8 cellular contexts compared by ENCODE assay signal in the genomic region with DNA sequence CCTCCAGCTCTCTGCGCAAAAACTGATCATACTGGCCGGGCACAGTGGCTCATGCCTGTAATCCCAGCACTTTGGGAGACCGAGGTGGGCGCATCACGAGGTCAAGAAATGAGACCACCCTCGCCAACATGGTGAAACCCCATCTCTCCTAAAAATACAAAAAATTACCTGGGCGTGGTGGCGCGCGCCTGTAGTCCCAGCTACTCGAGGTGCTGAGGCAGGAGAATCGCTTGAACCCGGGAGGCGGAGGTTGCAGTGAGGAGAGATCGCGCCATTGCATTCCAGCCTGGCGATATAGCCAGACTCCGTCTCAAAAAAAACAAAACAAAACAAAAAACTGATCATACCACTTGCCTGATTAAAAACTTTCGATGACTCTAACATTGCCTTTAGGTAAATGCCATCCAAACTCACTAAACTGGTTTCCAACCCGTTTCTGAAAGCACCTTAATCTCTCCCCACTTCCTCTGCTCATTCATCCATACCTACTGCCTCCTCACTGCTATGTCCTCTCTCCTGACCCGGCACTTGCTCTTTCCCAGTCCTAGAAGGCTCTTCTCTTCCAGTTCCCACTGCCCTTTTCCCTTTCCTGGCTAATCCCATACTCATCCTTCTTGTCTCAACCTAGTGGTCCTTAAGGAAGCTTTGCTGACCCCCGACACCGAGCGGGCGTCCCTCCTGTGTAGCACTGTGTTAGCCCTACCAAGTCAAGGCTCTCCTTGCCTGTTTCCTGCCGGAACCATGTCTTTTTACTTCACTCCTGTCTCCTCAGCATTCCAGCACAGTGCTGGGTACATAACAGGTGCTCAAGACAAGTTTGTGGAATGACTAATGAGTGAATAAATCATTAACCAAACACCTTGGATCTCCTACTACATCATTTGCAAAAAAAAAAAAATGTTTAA.
DNase-seq lines count a peak whose midpoint lies in the region; ATAC-seq and TF ChIP-seq lines count a peak whose summit lies in the region.

No MANE protein-coding gene starts in this region.

- no peak for TF ChIP-seq CTCF in GM12864 (IDR thresholded peaks at IDR 0.05; ENCODE audit: low read depth, low read length, missing control alignments)

- peak; percentile 3 for ATAC-seq in GM21723 (IDR thresholded peaks at IDR 0.05; ENCODE audit: unreplicated experiment)

- no peak for DNase-seq in GM12864 (ENCODE audit: low read depth)
- no peak for DNase-seq in OCI-M1 (lab: John Stamatoyannopoulos, UW)
- DNase-seq in SW 1271 (lab: John Stamatoyannopoulos, UW), result no peak
- no peak for DNase-seq in stimulated activated naive CD4-positive, alpha-beta T cell treated with Interleukin-2 at 50 U/mL for 16 hours (lab: John Stamatoyannopoulos, UW)

- peaks cover 21% of the 10 kb centered on the region for H3K4me1 ChIP-seq in mucosa of stomach (ENCODE audit: control insufficient read depth, insufficient read depth, low read length)

- no peaks in the 10 kb centered on the region for H3K36me3 ChIP-seq in mucosa of stomach (ENCODE audit: control insufficient read depth, insufficient read depth, low read length)

- no peaks in the 10 kb centered on the region for H3K27me3 ChIP-seq in mucosa of stomach (ENCODE audit: control insufficient read depth, insufficient read depth, low read length)

- H3K9me3 ChIP-seq in mucosa of stomach (ENCODE audit: control insufficient read depth, low read length), result no peaks in the 10 kb centered on the region

- TF ChIP-seq RAD21 in Ishikawa (IDR thresholded peaks at IDR 0.05; ENCODE audit: low read depth), result no peak

- H3K27ac ChIP-seq in cingulate gyrus (ENCODE audit: low read depth, low read length), result peak overlapping the region; percentile 78

- TF ChIP-seq EP300 in Ishikawa (IDR thresholded peaks at IDR 0.05; ENCODE audit: borderline replicate concordance), result no peak

- H3K4me3 ChIP-seq in GM12864 (ENCODE audit: low read depth, low read length) (peak overlapping the region; percentile 68), mucosa of stomach (ENCODE audit: low read length) (peak overlapping the region; percentile 38)

- H3K9ac ChIP-seq in mucosa of stomach (ENCODE audit: low read length), result peak overlapping the region; percentile 86

TF ChIP-seq in Ishikawa, 13 proteins besides CTCF, POLR2A, EP300 and RAD21:
- TF ChIP-seq ZBTB7A (IDR thresholded peaks at IDR 0.05; ENCODE audit: low read depth) (no peak), TEAD4 (IDR thresholded peaks at IDR 0.05) (peak; percentile 30; the same call in 1 of the 2 replicates), TCF12 (IDR thresholded peaks at IDR 0.05; ENCODE audit: low read depth) (peak; percentile 56; the same call in 1 of the 2 replicates), YY1 (IDR thresholded peaks at IDR 0.05; ENCODE audit: low read depth) (no peak; the same call in 1 of the 2 replicates)
